In the genomic region with DNA sequence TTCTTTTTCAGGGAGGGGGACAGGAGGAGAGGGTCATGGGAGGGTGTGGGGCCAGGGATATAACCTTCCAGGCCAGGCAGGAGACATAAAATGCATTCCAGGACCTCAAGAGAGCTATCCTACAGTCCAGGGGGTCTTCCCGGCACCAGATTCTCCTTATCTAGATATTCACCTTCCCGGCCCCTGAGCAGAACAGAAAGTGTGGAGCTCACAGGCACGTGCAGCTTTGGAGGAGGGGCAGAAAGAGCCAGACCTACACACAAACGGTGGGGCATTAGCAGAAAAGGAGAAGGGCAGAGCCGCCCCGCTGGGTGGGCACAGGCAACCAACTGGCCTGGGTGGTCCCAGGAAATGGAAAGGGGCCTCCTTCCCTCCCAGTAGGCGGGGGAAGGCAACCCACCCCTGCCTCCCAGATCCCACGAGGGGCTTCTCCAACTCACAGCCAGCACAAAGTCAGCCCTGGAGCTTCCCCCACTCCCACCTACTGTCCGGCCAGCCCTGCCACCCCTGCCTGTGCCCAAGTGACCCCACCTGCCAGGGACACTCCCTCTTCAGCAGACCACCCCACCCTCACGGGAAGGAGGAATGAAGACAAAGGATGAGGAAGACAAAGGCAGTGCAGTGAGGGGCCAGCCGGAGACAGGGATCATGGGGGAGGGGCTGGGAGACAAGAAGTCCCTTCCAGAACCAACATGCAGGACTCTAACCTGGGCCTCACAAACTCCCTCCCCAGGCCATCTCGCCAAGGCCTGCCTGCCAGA, we compare ENCODE assay signal across 11 cellular contexts. TPM values are rescaled to one million over a fixed set of nuclear protein-coding genes. Genes with fewer than 3 reads are reported as not detected.
DNase-seq lines count a peak whose midpoint lies in the region; ATAC-seq and TF ChIP-seq lines count a peak whose summit lies in the region.
"Had no signal": no experiment of that assay in that cellular context is flagged by ENCODE, and none has a peak within 500 bp of the region (broad histone marks: within the 10 kb centered on the region; RNA-seq: fewer than 3 reads in every experiment).

No MANE protein-coding gene starts in this region.

- TF ChIP-seq POLR2A in right lobe of liver (IDR thresholded peaks at IDR 0.05): no peak
- TF ChIP-seq POLR2A in erythroblast (IDR thresholded peaks at IDR 0.05; ENCODE audit: low read length): no peak

- ATAC-seq in right lobe of liver: no peak

- TF ChIP-seq CTCF in WERI-Rb-1 (IDR thresholded peaks at IDR 0.05; ENCODE audit: low read depth, low read length) (no peak), right lobe of liver (IDR thresholded peaks at IDR 0.05) (no peak)

- WGBS in right lobe of liver (ENCODE audit: insufficient coverage, low coverage, low lambda C conversion rate, missing lambda C conversion rate): 28% methylated on average over 4 of the region's 12 CpGs

- H3K27ac ChIP-seq in HUES48 (ENCODE audit: low read depth, low read length) (peak overlapping the region; percentile 40), WERI-Rb-1 (peak overlapping the region; percentile 96), right lobe of liver (peak overlapping the region; percentile 61 to 93 (median 84)), stomach smooth muscle (ENCODE audit: low read length) (peak overlapping the region; percentile 94)

- H3K4me1 ChIP-seq in HUES48 (ENCODE audit: control insufficient read depth, insufficient read depth, low read length) (peaks cover 63% of the 10 kb centered on the region), right lobe of liver (peaks cover 0 to 94% (median 45%) of the 10 kb centered on the region in 4 donors), stomach smooth muscle (ENCODE audit: control insufficient read depth, insufficient read depth, low read length) (peaks cover 99% of the 10 kb centered on the region)

- intact Hi-C loops in right lobe of liver (cut with DNase I): no loop called here

- H3K9ac ChIP-seq in HUES48 (ENCODE audit: low read depth, low read length) (no peak overlapping the region), stomach smooth muscle (ENCODE audit: low read length in 2 of 2) (peak overlapping the region; percentile 30 to 47)

- DNase-seq in WERI-Rb-1: no peak
- DNase-seq in right lobe of liver: no peak
- DNase-seq in activated CD4-positive, alpha-beta T cell treated with anti-CD3 and anti-CD28 coated beads, Interleukin-2, amount 50 U/mL, for 1 hour: no peak
- no peak for DNase-seq in T1000 (lab: John Stamatoyannopoulos, UW)
- DNase-seq in erythroblast (lab: John Stamatoyannopoulos, UW): no peak
- DNase-seq: activated CD4-positive, alpha-beta T cell treated with anti-CD3 and anti-CD28 coated beads, Interleukin-2, amount 50 U/mL, for 48 hours; CD4-positive, alpha-beta T cell; HFFc6; NCI-H82 had no signal

- no peak overlapping the region for H3K4me3 ChIP-seq in HUES48 (ENCODE audit: low read depth, low read length)
- H3K4me3 ChIP-seq in WERI-Rb-1 (ENCODE audit: low read depth, low read length): no peak overlapping the region
- H3K4me3 ChIP-seq in right lobe of liver: no peak overlapping the region
- H3K4me3 ChIP-seq in stomach smooth muscle (ENCODE audit: low read length in 2 of 2): no peak overlapping the region

- H3K36me3 ChIP-seq in HUES48 (ENCODE audit: control insufficient read depth, insufficient read depth, low read length) (no peaks in the 10 kb centered on the region), WERI-Rb-1 (peaks cover 20% of the 10 kb centered on the region), right lobe of liver (no peaks in the 10 kb centered on the region), stomach smooth muscle (ENCODE audit: control insufficient read depth in 2 of 2, insufficient read depth in 2 of 2, low read length in 2 of 2) (no peaks in the 10 kb centered on the region)

- H3K9me3 ChIP-seq in HUES48 (ENCODE audit: control insufficient read depth, insufficient read depth, low read length) (no peaks in the 10 kb centered on the region), WERI-Rb-1 (ENCODE audit: severe bottlenecking) (no peaks in the 10 kb centered on the region), right lobe of liver (no peaks in the 10 kb centered on the region), stomach smooth muscle (ENCODE audit: control insufficient read depth in 2 of 2, low read length in 2 of 2) (no peaks in the 10 kb centered on the region)

- H3K27me3 ChIP-seq in HUES48 (ENCODE audit: control insufficient read depth, insufficient read depth, low read length) (no peaks in the 10 kb centered on the region), WERI-Rb-1 (ENCODE audit: insufficient read depth, low read depth, severe bottlenecking) (no peaks in the 10 kb centered on the region), right lobe of liver (no peaks in the 10 kb centered on the region), stomach smooth muscle (ENCODE audit: control insufficient read depth in 1 of 2, insufficient read depth in 2 of 2, low read length in 2 of 2) (no peaks in the 10 kb centered on the region)

RNA-seq across cellular contexts. Expression of gene CCDC85C, which starts 33.3 kb away (rescaled TPM):
- 10 to 100 TPM; 13.6 to 32.8 (median 21.8) TPM for total RNA-seq in right lobe of liver

Comparison
In these comparisons a context has a peak if more than half of its experiments do, and no peak if none do; other contexts are left out.
1. H3K27ac ChIP-seq: peak in every context shown above with its lines; median percentile 96 in WERI-Rb-1; 94 in stomach smooth muscle; 84 in right lobe of liver; 40 in HUES48.